ENCODE assay signal across 8 cellular contexts in the genomic region with DNA sequence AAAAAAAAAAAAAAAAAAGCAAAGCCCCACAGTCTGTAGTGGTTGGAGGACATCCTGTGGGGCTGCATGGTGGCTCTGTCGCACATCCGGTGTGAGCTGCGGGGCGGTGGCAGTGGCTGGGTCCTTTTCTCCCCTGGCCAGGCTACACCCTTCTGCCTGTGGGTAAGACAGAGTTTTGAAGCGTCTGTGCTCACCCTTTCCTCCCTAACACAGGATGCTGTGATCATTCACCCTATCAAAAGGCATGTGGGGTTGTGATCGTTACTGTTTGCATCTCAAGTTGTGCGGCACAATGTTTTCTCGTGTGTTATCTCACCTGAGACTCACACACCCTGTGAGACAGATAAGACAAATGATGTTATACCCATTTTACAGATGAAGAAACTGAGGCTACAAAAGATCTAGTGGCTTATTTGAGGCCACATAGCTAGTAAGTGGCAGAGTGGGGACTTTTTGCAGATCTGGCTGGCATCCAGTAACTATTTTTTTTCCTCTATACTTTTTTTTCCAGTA. TPM values are rescaled to one million over a fixed set of nuclear protein-coding genes. Genes with fewer than 3 reads are reported as not detected.
DNase-seq lines count a peak whose midpoint lies in the region; ATAC-seq and TF ChIP-seq lines count a peak whose summit lies in the region.

No MANE protein-coding gene starts in this region.

- H3K27me3 ChIP-seq in mammary epithelial cell (ENCODE audit: insufficient read depth, low read length), result no peaks in the 10 kb centered on the region

- H3K36me3 ChIP-seq in mammary epithelial cell (ENCODE audit: insufficient read depth, low read length), result no peaks in the 10 kb centered on the region

- H3K27ac Mint-ChIP-seq in activated CD4-positive, alpha-beta memory T cell treated with anti-CD3 and anti-CD28 coated beads for 36 hours, result peak overlapping the region; percentile 91
- H3K27ac Mint-ChIP-seq in naive B cell (peak overlapping the region; percentile 90 to 98 (median 94)), mesothelial cell of epicardium (no peak overlapping the region)

- H3K9me3 Mint-ChIP-seq in activated CD4-positive, alpha-beta memory T cell treated with anti-CD3 and anti-CD28 coated beads for 36 hours, result no peaks in the 10 kb centered on the region
- H3K9me3 Mint-ChIP-seq in naive B cell, result no peaks in the 10 kb centered on the region
- H3K9me3 Mint-ChIP-seq in mesothelial cell of epicardium, result peaks cover 7% of the 10 kb centered on the region

- H3K36me3 Mint-ChIP-seq in activated CD4-positive, alpha-beta memory T cell treated with anti-CD3 and anti-CD28 coated beads for 36 hours, result no peaks in the 10 kb centered on the region
- H3K36me3 Mint-ChIP-seq in naive B cell, result peaks cover 0 to 5% of the 10 kb centered on the region in 2 donors
- H3K36me3 Mint-ChIP-seq in mesothelial cell of epicardium, result peaks cover 10% of the 10 kb centered on the region

- H3K9ac ChIP-seq in mammary epithelial cell (ENCODE audit: insufficient read depth, low read length), result no peak overlapping the region

- H3K79me2 ChIP-seq in mammary epithelial cell (ENCODE audit: insufficient read depth, low read length), result no peaks in the 10 kb centered on the region

- TF ChIP-seq CTCF in mesothelial cell of epicardium (IDR thresholded peaks at IDR 0.05; ENCODE audit: unreplicated experiment) (no peak), mammary epithelial cell (conservative IDR thresholded peaks at IDR 0.05 in 1 of 2, IDR thresholded peaks at IDR 0.05 in 1 of 2; ENCODE audit: extremely low read depth in 1 of 2, insufficient read depth in 1 of 2, low read depth in 1 of 2, low read length in 2 of 2) (no peak)

- H3K27me3 Mint-ChIP-seq in activated CD4-positive, alpha-beta memory T cell treated with anti-CD3 and anti-CD28 coated beads for 36 hours, result no peaks in the 10 kb centered on the region
- no peaks in the 10 kb centered on the region for H3K27me3 Mint-ChIP-seq in naive B cell
- no peaks in the 10 kb centered on the region for H3K27me3 Mint-ChIP-seq in mesothelial cell of epicardium (ENCODE audit: low read depth)

- dilution Hi-C loops in mammary epithelial cell (cut with HindIII; ENCODE audit: low sequenced_read_pairs), result no loop called here

- peaks cover 3% of the 10 kb centered on the region for H3K4me1 ChIP-seq in mammary epithelial cell (ENCODE audit: insufficient read depth, low read length)

- no peaks in the 10 kb centered on the region for H3K9me3 ChIP-seq in mammary epithelial cell (replicated peaks; ENCODE audit: insufficient read depth, low read length)

- H2AFZ ChIP-seq in mammary epithelial cell (ENCODE audit: low read depth, low read length), result no peak overlapping the region

- no peak overlapping the region for H3K4me3 ChIP-seq in mammary epithelial cell (replicated peaks in 1 of 3; ENCODE audit: insufficient read depth in 1 of 3, low read depth in 2 of 3, low read length in 3 of 3)

- in situ Hi-C loops in mammary epithelial cell (cut with MboI; ENCODE audit: low sequenced_read_pairs in 2 of 2), result no loop called here

- H3K4me3 Mint-ChIP-seq in activated CD4-positive, alpha-beta memory T cell treated with anti-CD3 and anti-CD28 coated beads for 36 hours, result peak overlapping the region; percentile 7
- H3K4me3 Mint-ChIP-seq in naive B cell (peak overlapping the region in 6 of 8 donors; percentile 31 to 57 (median 54)), mesothelial cell of epicardium (no peak overlapping the region)

- CTCF ChIA-PET in activated CD4-positive, alpha-beta memory T cell treated with anti-CD3 and anti-CD28 coated beads for 36 hours (lab: Charles Lee), result interaction anchor here (0.8 to 3.4 kb wide), 8 partner anchors 12 to 86 kb away, joined by 3 to 14 read pairs (median 4); a partner anchor contains a TSS
- CTCF ChIA-PET in mammary epithelial cell (lab: Charles Lee; ENCODE audit: low non-redundant PET), result no interaction called here

- POLR2A ChIA-PET in activated CD4-positive, alpha-beta memory T cell treated with anti-CD3 and anti-CD28 coated beads for 36 hours (lab: Charles Lee), result interaction anchor here (0.7 to 13.7 kb wide), 6 partner anchors 9 to 62 kb away, joined by 3 to 252 read pairs (median 9); a partner anchor contains a TSS

- intact Hi-C loops in activated CD4-positive, alpha-beta memory T cell treated with anti-CD3 and anti-CD28 coated beads for 36 hours (cut with micrococcal nuclease), result loop anchor here (1.0 to 2.0 kb wide), 2 partner anchors 14 to 23 kb away; no protein-coding TSS in a partner anchor
- intact Hi-C loops in mammary epithelial cell (cut with micrococcal nuclease), result no loop called here

- WGBS in mammary epithelial cell (ENCODE audit: low coverage, missing lambda C conversion rate), result 89% methylated on average over 8 of the region's 8 CpGs

- ATAC-seq in GM19023 (IDR thresholded peaks at IDR 0.05; ENCODE audit: unreplicated experiment) (peak; percentile 91), HG03064 (IDR thresholded peaks at IDR 0.05; ENCODE audit: low read depth, unreplicated experiment) (peak; percentile 67), naive B cell (ENCODE audit: low read depth in 2 of 2) (peak; percentile 88 to 94)

- peaks cover 75% of the 10 kb centered on the region for H3K4me1 Mint-ChIP-seq in activated CD4-positive, alpha-beta memory T cell treated with anti-CD3 and anti-CD28 coated beads for 36 hours (ENCODE audit: low read depth)
- peaks cover 64 to 82% (median 81%) of the 10 kb centered on the region in 3 donors for H3K4me1 Mint-ChIP-seq in naive B cell
- H3K4me1 Mint-ChIP-seq in mesothelial cell of epicardium, result peaks cover 28% of the 10 kb centered on the region

- H4K20me1 ChIP-seq in mammary epithelial cell (ENCODE audit: insufficient read depth, low read length), result no peaks in the 10 kb centered on the region

- no peak overlapping the region for H3K27ac ChIP-seq in mammary epithelial cell (ENCODE audit: insufficient read depth, low read depth, low read length)

- DNase-seq in activated CD4-positive, alpha-beta memory T cell treated with anti-CD3 and anti-CD28 coated beads for 36 hours, result peak; percentile 90
- DNase-seq in naive B cell, result peak; percentile 91
- DNase-seq in NCI-H2081 (lab: John Stamatoyannopoulos, UW), result no peak
- DNase-seq in NCI-H82 treated with DMSO at 0.1 percent for 48 hours (lab: John Stamatoyannopoulos, UW; ENCODE audit: unreplicated experiment), result no peak
- DNase-seq in mesothelial cell of epicardium (ENCODE audit: low spot score in 2 of 2, unreplicated experiment in 2 of 2), result no peak
- no peak for DNase-seq in mammary epithelial cell

- BruUV-seq in mammary epithelial cell (replicated peaks; lab: Mats Ljungman, UMichigan), result no TSS peak

- H3K4me2 ChIP-seq in mammary epithelial cell (ENCODE audit: insufficient read depth, low read depth, low read length), result no peak overlapping the region

RNA-seq across cellular contexts. Expression of a gene that starts 17.5 kb away (rescaled TPM):
- 100 to 1,000 TPM; 104 to 106 TPM for total RNA-seq in activated CD4-positive, alpha-beta memory T cell treated with anti-CD3 and anti-CD28 coated beads for 36 hours
- polyA plus RNA-seq in naive B cell (ENCODE audit: low read depth in 6 of 6) (100 to 1,000 TPM; 228 to 332 (median 296) TPM), mammary epithelial cell (9.0 TPM)
- total RNA-seq in mesothelial cell of epicardium (33.1 to 35.6 TPM (median 33.3 TPM) in 3 replicates), mammary epithelial cell (10 to 100 TPM in 1 of 2 donors, 1 to 10 TPM in 1; 5.3 to 14.9 TPM)
- polyA minus RNA-seq in mammary epithelial cell, result 24.6 TPM

Comparison
In these comparisons a context has a peak if more than half of its experiments do, and no peak if none do; other contexts are left out.
1. DNase-seq: peak in activated CD4-positive, alpha-beta memory T cell treated with anti-CD3 and anti-CD28 coated beads for 36 hours (single experiment) and naive B cell (single experiment); none in NCI-H2081 (0 of 2), NCI-H82 treated with DMSO at 0.1 percent for 48 hours (single experiment), mesothelial cell of epicardium (0 of 2) and mammary epithelial cell (single experiment).
2. Peak in every context shown above with its lines, with median percentiles within 50 percentile points of each other: ATAC-seq.